19 cellular contexts compared by ENCODE assay signal in genomic region chr13:106736941-106737340, GRCh38.
"Had no signal": no experiment of that assay in that cellular context is flagged by ENCODE, and none has a peak within 500 bp of the region (broad histone marks: within the 10 kb centered on the region; RNA-seq: fewer than 3 reads in every experiment).

No MANE protein-coding gene starts in this region.

- H3K9me3 ChIP-seq: heart left ventricle, suprapubic skin, tibial artery, upper lobe of right lung, vagina had no signal

- H3K4me3 ChIP-seq: coronary artery, heart left ventricle, suprapubic skin, tibial artery, upper lobe of right lung, vagina had no signal

- H3K9me3 Mint-ChIP-seq: stimulated activated effector memory CD8-positive, alpha-beta T cell treated with anti-CD3 and anti-CD28 coated beads, Interleukin-12 subunit alpha, Interleukin-12 subunit beta, amount 100 ng/mL, for 72 hours had no signal

- H3K36me3 ChIP-seq: heart left ventricle, suprapubic skin, tibial artery, upper lobe of right lung, vagina had no signal

- H3K27ac Mint-ChIP-seq: naive thymus-derived CD4-positive, alpha-beta T cell; nephron progenitor cell; stimulated activated effector memory CD8-positive, alpha-beta T cell treated with anti-CD3 and anti-CD28 coated beads, Interleukin-12 subunit alpha, Interleukin-12 subunit beta, amount 100 ng/mL, for 72 hours had no signal

- H3K4me1 Mint-ChIP-seq: naive thymus-derived CD4-positive, alpha-beta T cell; stimulated activated effector memory CD8-positive, alpha-beta T cell treated with anti-CD3 and anti-CD28 coated beads, Interleukin-12 subunit alpha, Interleukin-12 subunit beta, amount 100 ng/mL, for 72 hours had no signal

- ATAC-seq: esophagus mucosa; heart left ventricle; naive thymus-derived CD4-positive, alpha-beta T cell; right cardiac atrium; stimulated activated effector memory CD8-positive, alpha-beta T cell treated with anti-CD3 and anti-CD28 coated beads, Interleukin-12 subunit alpha, Interleukin-12 subunit beta, amount 100 ng/mL, for 72 hours; stimulated activated naive CD8-positive, alpha-beta T cell treated with anti-CD3 and anti-CD28 coated beads, Interleukin-15, Interleukin-2, amounts not matched to agents 100 U/mL and 50 U/mL, for 24 hours; upper lobe of right lung had no signal

- DNase-seq: effector CD4-positive, alpha-beta T cell; heart left ventricle; hypothalamus; kidney glomerular epithelial cell; naive thymus-derived CD4-positive, alpha-beta T cell; nephron progenitor cell; right cardiac atrium; small intestine; stimulated activated CD4-positive, alpha-beta T cell treated with anti-CD3 and anti-CD28 coated beads, Interleukin-12 subunit alpha, Interleukin-12 subunit beta, amount 100 ng/mL, for 4 hours; stimulated activated CD4-positive, alpha-beta T cell treated with anti-CD3 and anti-CD28 coated beads, Interleukin-4, amount 100 ng/mL, for 1 hour; stimulated activated CD8-positive, alpha-beta memory T cell treated with anti-CD3 and anti-CD28 coated beads, Interleukin-4, amount 100 ng/mL, for 48 hours; stimulated activated naive CD8-positive, alpha-beta T cell treated with anti-CD3 and anti-CD28 coated beads, Interleukin-15, Interleukin-2, amounts not matched to agents 100 U/mL and 50 U/mL, for 24 hours; tibial artery; upper lobe of right lung had no signal

- H3K36me3 Mint-ChIP-seq: naive thymus-derived CD4-positive, alpha-beta T cell; stimulated activated effector memory CD8-positive, alpha-beta T cell treated with anti-CD3 and anti-CD28 coated beads, Interleukin-12 subunit alpha, Interleukin-12 subunit beta, amount 100 ng/mL, for 72 hours had no signal

- H3K4me1 ChIP-seq: suprapubic skin, tibial artery, upper lobe of right lung, vagina had no signal

- H3K27ac ChIP-seq: coronary artery, heart left ventricle, suprapubic skin, tibial artery, upper lobe of right lung, vagina had no signal

- H3K4me3 Mint-ChIP-seq: naive thymus-derived CD4-positive, alpha-beta T cell; nephron progenitor cell; stimulated activated effector memory CD8-positive, alpha-beta T cell treated with anti-CD3 and anti-CD28 coated beads, Interleukin-12 subunit alpha, Interleukin-12 subunit beta, amount 100 ng/mL, for 72 hours had no signal

- H3K27me3 ChIP-seq: heart left ventricle, suprapubic skin, tibial artery, upper lobe of right lung, vagina had no signal
